1 cellular context compared by ENCODE assay signal in the genomic region with DNA sequence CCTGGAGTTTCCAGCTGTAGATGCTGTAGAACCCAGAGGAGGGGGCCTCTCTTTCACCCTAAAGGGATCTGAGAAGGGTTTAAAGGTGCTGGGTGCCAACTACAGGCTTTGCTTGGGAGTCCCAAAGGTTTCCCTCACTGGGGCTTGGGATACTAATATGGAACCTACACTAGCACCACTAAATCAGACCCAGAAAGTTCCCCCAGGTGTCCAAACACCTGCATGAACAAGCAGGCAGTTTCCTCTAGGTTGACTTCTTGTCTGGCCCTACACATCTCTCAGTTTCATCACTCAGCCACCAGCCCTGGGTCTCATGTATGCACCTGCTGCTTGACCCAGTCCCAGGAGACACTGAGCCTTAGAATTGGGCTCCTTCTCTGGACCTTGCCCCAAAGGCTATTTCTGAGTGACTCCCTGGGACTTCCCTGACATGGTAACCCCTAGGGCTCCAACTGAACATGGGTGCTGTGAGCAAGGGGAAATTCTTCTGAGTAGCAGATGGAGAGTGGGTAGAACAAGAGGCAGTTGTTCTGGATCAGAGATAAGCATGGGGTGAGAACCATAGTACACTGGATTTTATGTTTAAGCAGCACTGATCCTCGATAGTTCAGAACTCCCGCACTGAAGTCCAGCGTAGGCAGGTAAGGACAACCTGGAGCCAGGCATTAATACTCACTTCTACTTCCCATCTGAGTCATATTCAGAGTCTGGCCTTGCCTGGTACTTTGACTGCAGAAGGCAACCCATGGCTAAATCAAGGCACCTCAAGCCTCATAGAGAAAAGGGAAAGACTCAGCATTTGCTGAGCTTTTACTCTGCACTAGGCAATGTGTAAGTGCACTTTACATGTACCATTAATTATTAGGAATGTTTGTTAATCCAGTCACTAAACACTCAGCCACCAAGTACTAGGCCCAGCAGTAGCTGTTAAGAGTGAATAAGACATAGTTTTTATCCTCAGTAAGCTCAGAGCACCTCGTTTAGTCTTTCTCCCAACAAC.
TF ChIP-seq lines count a peak whose summit lies in the region.

No MANE protein-coding gene starts in this region.

TF ChIP-seq in HepG2, 621 proteins besides CTCF, POLR2A, EP300 and RAD21 (continued from another document):
- TF ChIP-seq ZBTB34 (CRISPR knock-in tag; IDR thresholded peaks at IDR 0.05) (no peak), SMAD9 (CRISPR knock-in tag; IDR thresholded peaks at IDR 0.05) (no peak), ZNF441 (CRISPR knock-in tag; IDR thresholded peaks at IDR 0.05; ENCODE audit: borderline replicate concordance) (no peak), RELA (CRISPR knock-in tag; IDR thresholded peaks at IDR 0.05) (no peak), CEBPZ (IDR thresholded peaks at IDR 0.05; ENCODE audit: low read length) (no peak), YEATS4 (CRISPR knock-in tag; IDR thresholded peaks at IDR 0.05; ENCODE audit: borderline replicate concordance) (no peak), BHLHE40 (IDR thresholded peaks at IDR 0.05; ENCODE audit: low read length) (no peak), FOXJ3 (CRISPR knock-in tag; IDR thresholded peaks at IDR 0.05; ENCODE audit: borderline replicate concordance) (no peak), ZSCAN9 (CRISPR knock-in tag; IDR thresholded peaks at IDR 0.05; ENCODE audit: borderline replicate concordance) (no peak), HNF1A (IDR thresholded peaks at IDR 0.05; ENCODE audit: low read depth) (no peak), HNF1A (CRISPR knock-in tag; IDR thresholded peaks at IDR 0.05; ENCODE audit: borderline replicate concordance) (no peak), TOPORS (CRISPR knock-in tag; IDR thresholded peaks at IDR 0.05) (no peak), GZF1 (CRISPR knock-in tag; IDR thresholded peaks at IDR 0.05) (no peak), CCDC6 (CRISPR knock-in tag; IDR thresholded peaks at IDR 0.05) (no peak), ZNF816 (CRISPR knock-in tag; IDR thresholded peaks at IDR 0.05; ENCODE audit: borderline replicate concordance) (no peak), ZNF282 (IDR thresholded peaks at IDR 0.05; ENCODE audit: partially characterized antibody) (no peak)
- TF ChIP-seq, protein P1, sequence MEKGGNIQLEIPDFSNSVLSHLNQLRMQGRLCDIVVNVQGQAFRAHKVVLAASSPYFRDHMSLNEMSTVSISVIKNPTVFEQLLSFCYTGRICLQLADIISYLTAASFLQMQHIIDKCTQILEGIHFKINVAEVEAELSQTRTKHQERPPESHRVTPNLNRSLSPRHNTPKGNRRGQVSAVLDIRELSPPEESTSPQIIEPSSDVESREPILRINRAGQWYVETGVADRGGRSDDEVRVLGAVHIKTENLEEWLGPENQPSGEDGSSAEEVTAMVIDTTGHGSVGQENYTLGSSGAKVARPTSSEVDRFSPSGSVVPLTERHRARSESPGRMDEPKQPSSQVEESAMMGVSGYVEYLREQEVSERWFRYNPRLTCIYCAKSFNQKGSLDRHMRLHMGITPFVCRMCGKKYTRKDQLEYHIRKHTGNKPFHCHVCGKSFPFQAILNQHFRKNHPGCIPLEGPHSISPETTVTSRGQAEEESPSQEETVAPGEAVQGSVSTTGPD (CRISPR knock-in tag; IDR thresholded peaks at IDR 0.05): no peak
